Comparison of ENCODE assay signal across 8 cellular contexts in genomic region chr11:111417011-111417765, GRCh38. TPM values are rescaled to one million over a fixed set of nuclear protein-coding genes. Genes with fewer than 3 reads are reported as not detected.
DNase-seq lines count a peak whose midpoint lies in the region; ATAC-seq lines count a peak whose summit lies in the region.

No MANE protein-coding gene starts in this region.

- no peaks in the 10 kb centered on the region for H3K27me3 Mint-ChIP-seq in CD4-positive, CD25-positive, alpha-beta regulatory T cell
- no peaks in the 10 kb centered on the region for H3K27me3 Mint-ChIP-seq in activated CD4-positive, alpha-beta memory T cell treated with anti-CD3 and anti-CD28 coated beads for 36 hours
- H3K27me3 Mint-ChIP-seq in naive B cell, result no peaks in the 10 kb centered on the region

- H3K27ac ChIP-seq in CD4-positive, CD25-positive, alpha-beta regulatory T cell (ENCODE audit: insufficient read depth, low read length, poor library complexity, severe bottlenecking), result no peak overlapping the region
- no peak overlapping the region for H3K27ac ChIP-seq in GM23248

- WGBS in GM23248 (ENCODE audit: low coverage in 1 of 2, low lambda C conversion rate in 2 of 2, missing lambda C conversion rate in 2 of 2), 2 experiments, result 43 to 54% methylated on average over 8 of the region's 8 CpGs

- H4K20me1 ChIP-seq in GM23248 (ENCODE audit: insufficient read depth), result no peaks in the 10 kb centered on the region

- H3K4me3 ChIP-seq in CD4-positive, CD25-positive, alpha-beta regulatory T cell (ENCODE audit: low read depth, low read length), result peak overlapping the region; percentile 26
- no peak overlapping the region for H3K4me3 ChIP-seq in GM23248

- peak overlapping the region; percentile 42 to 62 (median 57) for H3K27ac Mint-ChIP-seq in CD4-positive, CD25-positive, alpha-beta regulatory T cell
- peak overlapping the region; percentile 14 for H3K27ac Mint-ChIP-seq in activated CD4-positive, alpha-beta memory T cell treated with anti-CD3 and anti-CD28 coated beads for 36 hours
- H3K27ac Mint-ChIP-seq in naive B cell, result peak overlapping the region; percentile 97 to 100 (median 99)

- H3K36me3 Mint-ChIP-seq in CD4-positive, CD25-positive, alpha-beta regulatory T cell, result no peaks in the 10 kb centered on the region
- H3K36me3 Mint-ChIP-seq in activated CD4-positive, alpha-beta memory T cell treated with anti-CD3 and anti-CD28 coated beads for 36 hours, result no peaks in the 10 kb centered on the region
- H3K36me3 Mint-ChIP-seq in naive B cell, result no peaks in the 10 kb centered on the region

- H2AFZ ChIP-seq in GM23248, result no peak overlapping the region

- DNase-seq in CD4-positive, CD25-positive, alpha-beta regulatory T cell, result peak in 1 of 3 donors; percentile 64
- peak; percentile 52 for DNase-seq in activated CD4-positive, alpha-beta memory T cell treated with anti-CD3 and anti-CD28 coated beads for 36 hours
- DNase-seq in naive B cell (peak; percentile 85), cerebellum (ENCODE audit: low spot score) (no peak), GM23248 (no peak), GOT3 (lab: John Stamatoyannopoulos, UW) (no peak)

- no peaks in the 10 kb centered on the region for H3F3A ChIP-seq in GM23248 (ENCODE audit: insufficient read depth)

- POLR2A ChIA-PET in activated CD4-positive, alpha-beta memory T cell treated with anti-CD3 and anti-CD28 coated beads for 36 hours (lab: Charles Lee), result interaction anchor here (1.2 to 2.0 kb wide), 3 partner anchors 23 to 46 kb away, joined by 3 to 5 read pairs (median 4); no protein-coding TSS in a partner anchor

- peaks cover 12 to 58% (median 26%) of the 10 kb centered on the region in 4 donors for H3K4me1 Mint-ChIP-seq in CD4-positive, CD25-positive, alpha-beta regulatory T cell
- peaks cover 48% of the 10 kb centered on the region for H3K4me1 Mint-ChIP-seq in activated CD4-positive, alpha-beta memory T cell treated with anti-CD3 and anti-CD28 coated beads for 36 hours (ENCODE audit: low read depth)
- peaks cover 93 to 99% (median 99%) of the 10 kb centered on the region in 3 donors for H3K4me1 Mint-ChIP-seq in naive B cell

- no peak overlapping the region for H3K9ac ChIP-seq in GM23248

- intact Hi-C loops in activated CD4-positive, alpha-beta memory T cell treated with anti-CD3 and anti-CD28 coated beads for 36 hours (cut with micrococcal nuclease), result loop anchor here (10.0 kb wide), 1 partner anchor 962 kb away; no protein-coding TSS in a partner anchor

- no peaks in the 10 kb centered on the region for H3K9me3 ChIP-seq in CD4-positive, CD25-positive, alpha-beta regulatory T cell (ENCODE audit: control insufficient read depth in 2 of 2, low read length in 2 of 2)
- H3K9me3 ChIP-seq in GM23248 (ENCODE audit: low read depth), result no peaks in the 10 kb centered on the region

- H3K36me3 ChIP-seq in CD4-positive, CD25-positive, alpha-beta regulatory T cell (ENCODE audit: control insufficient read depth, insufficient read depth, low read length), result no peaks in the 10 kb centered on the region
- H3K36me3 ChIP-seq in GM23248 (ENCODE audit: low read depth), result no peaks in the 10 kb centered on the region

- CTCF ChIA-PET in activated CD4-positive, alpha-beta memory T cell treated with anti-CD3 and anti-CD28 coated beads for 36 hours (lab: Charles Lee), result interaction anchor here (0.9 to 16.6 kb wide), 4 partner anchors 12 to 135 kb away, joined by 3 to 359 read pairs (median 42); no protein-coding TSS in a partner anchor

- no peaks in the 10 kb centered on the region for H3K79me2 ChIP-seq in GM23248 (ENCODE audit: insufficient read depth)

- no peaks in the 10 kb centered on the region for H3K27me3 ChIP-seq in CD4-positive, CD25-positive, alpha-beta regulatory T cell (ENCODE audit: control insufficient read depth, insufficient read depth, low read length)
- H3K27me3 ChIP-seq in GM23248 (replicated peaks; ENCODE audit: insufficient read depth), result peaks cover 32% of the 10 kb centered on the region

- in situ Hi-C loops in GM23248 (cut with MboI), result no loop called here

- H3K4me2 ChIP-seq in GM23248 (ENCODE audit: unreplicated experiment), result no peak overlapping the region

- ATAC-seq in CD4-positive, CD25-positive, alpha-beta regulatory T cell (ENCODE audit: low read depth in 2 of 2), result peak; percentile 56 to 63
- ATAC-seq in GM19035 (IDR thresholded peaks at IDR 0.05; ENCODE audit: unreplicated experiment), result peak; percentile 65
- ATAC-seq in HG03139 (IDR thresholded peaks at IDR 0.05; ENCODE audit: unreplicated experiment), result peak; percentile 55
- ATAC-seq in naive B cell (ENCODE audit: low read depth in 2 of 2), result peak; percentile 84 to 85

- H3K9me2 ChIP-seq in GM23248 (ENCODE audit: insufficient read depth), result no peaks in the 10 kb centered on the region

- no peaks in the 10 kb centered on the region for H3K9me3 Mint-ChIP-seq in CD4-positive, CD25-positive, alpha-beta regulatory T cell
- H3K9me3 Mint-ChIP-seq in activated CD4-positive, alpha-beta memory T cell treated with anti-CD3 and anti-CD28 coated beads for 36 hours, result no peaks in the 10 kb centered on the region
- no peaks in the 10 kb centered on the region for H3K9me3 Mint-ChIP-seq in naive B cell

- peaks cover 21% of the 10 kb centered on the region for H3K4me1 ChIP-seq in CD4-positive, CD25-positive, alpha-beta regulatory T cell (ENCODE audit: control insufficient read depth, insufficient read depth, low read length, poor library complexity, severe bottlenecking)
- H3K4me1 ChIP-seq in GM23248 (ENCODE audit: insufficient read depth), result no peaks in the 10 kb centered on the region

- peak overlapping the region in 3 of 4 donors; percentile 3 to 68 (median 63) for H3K4me3 Mint-ChIP-seq in CD4-positive, CD25-positive, alpha-beta regulatory T cell
- no peak overlapping the region for H3K4me3 Mint-ChIP-seq in activated CD4-positive, alpha-beta memory T cell treated with anti-CD3 and anti-CD28 coated beads for 36 hours
- peak overlapping the region; percentile 50 to 90 (median 84) for H3K4me3 Mint-ChIP-seq in naive B cell

RNA-seq across cellular contexts. Expression of gene POU2AF1, which starts 38.1 kb away (rescaled TPM):
- 4.8 TPM for total RNA-seq in CD4-positive, CD25-positive, alpha-beta regulatory T cell
- 1 to 10 TPM; 1.6 to 3.8 (median 2.2) TPM for polyA plus RNA-seq in CD4-positive, CD25-positive, alpha-beta regulatory T cell
- total RNA-seq in activated CD4-positive, alpha-beta memory T cell treated with anti-CD3 and anti-CD28 coated beads for 36 hours, result 10 to 100 TPM; 26.9 to 28.3 TPM
- polyA plus RNA-seq in naive B cell (ENCODE audit: low read depth in 6 of 6), result 100 to 1,000 TPM in 2 of 6 donors, 10 to 100 TPM in 4; 63.6 to 114 (median 89.3) TPM
- 0.36 TPM for total RNA-seq in cerebellum
- total RNA-seq in GM23248 (2014; rRNA removed; shearing (Covaris generic)), result 0.11 TPM in 1 of 2 replicates, not detected in the other
- 0.09 and 0.16 TPM in 2 replicates for polyA plus RNA-seq in GM23248 (2016; fragmentation: Nextera tagmentation; extraction: Ambion mirVana)

Comparison
In these comparisons a context has a peak if more than half of its experiments do, and no peak if none do; other contexts are left out.
1. DNase-seq: peak in activated CD4-positive, alpha-beta memory T cell treated with anti-CD3 and anti-CD28 coated beads for 36 hours (single experiment) and naive B cell (single experiment); none in cerebellum (single experiment), GM23248 (single experiment) and GOT3 (single experiment).
2. H3K27ac Mint-ChIP-seq: peak in every context shown above with its lines; median percentile 99 in naive B cell; 57 in CD4-positive, CD25-positive, alpha-beta regulatory T cell; 14 in activated CD4-positive, alpha-beta memory T cell treated with anti-CD3 and anti-CD28 coated beads for 36 hours.
3. Peak in every context shown above with its lines, with median percentiles within 50 percentile points of each other: ATAC-seq.